In genomic region chr11:78638704-78639380, GRCh38 we compare ENCODE assay signal across 21 cellular contexts.
"Had no signal": no experiment of that assay in that cellular context is flagged by ENCODE, and none has a peak within 500 bp of the region (broad histone marks: within the 10 kb centered on the region; RNA-seq: fewer than 3 reads in every experiment).

No MANE protein-coding gene starts in this region.

- H3K4me1 ChIP-seq: SJSA1 had no signal

- H3K9me3 ChIP-seq: SJSA1 had no signal

- H3K4me3 ChIP-seq: MG63, SJSA1, SK-N-MC had no signal

- ATAC-seq: Panc1 had no signal

- H3K27me3 ChIP-seq: MG63, SJSA1 had no signal

- H3K36me3 ChIP-seq: MG63, SJSA1 had no signal

- H3K27ac ChIP-seq: RWPE1, SJSA1, SK-N-MC had no signal

- DNase-seq: IMR-90, Karpas-422, KG1, MG63, NCI-H1092, NCI-H1105 treated with DMSO at 0.1 percent for 48 hours, NCI-H1417 treated with DMSO at 0.1 percent for 48 hours, NCI-H146, NCI-H1694 treated with DMSO at 0.1 percent for 48 hours, NCI-H1930, NCI-H2081, NCI-H2107, NCI-H2227 treated with DMSO at 0.1 percent for 48 hours, NCI-H524, NCI-H526 treated with DMSO at 0.1 percent for 48 hours, NCI-H748 treated with DMSO at 0.1 percent for 48 hours, SIG-M5 had no signal
